ENCODE assay signal across 23 cellular contexts in the genomic region with DNA sequence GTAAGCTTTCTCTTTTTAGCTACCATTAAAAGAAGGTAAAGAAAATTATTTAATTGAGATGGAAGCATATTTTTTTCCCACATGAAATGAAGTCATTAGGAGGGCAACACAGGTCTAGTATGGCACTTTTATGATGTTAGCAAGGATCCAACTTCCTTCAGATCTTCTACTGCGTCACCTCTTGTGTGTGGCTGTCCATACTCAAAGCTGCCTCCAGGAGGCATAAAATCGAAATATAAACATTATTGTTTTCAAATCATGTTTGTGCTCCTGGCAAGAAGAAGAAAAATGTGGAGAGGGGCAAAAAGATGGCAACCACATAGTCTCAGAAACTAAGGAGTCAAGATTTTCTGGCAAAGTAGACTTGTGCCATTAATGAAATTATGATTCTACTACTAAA.
"Had no signal": no experiment of that assay in that cellular context is flagged by ENCODE, and none has a peak within 500 bp of the region (broad histone marks: within the 10 kb centered on the region; RNA-seq: fewer than 3 reads in every experiment).

No MANE protein-coding gene starts in this region.

- H3K4me1 ChIP-seq: left ventricle myocardium inferior, prostate gland, spleen, upper lobe of right lung had no signal

- H3K9me3 ChIP-seq: ovary, prostate gland, upper lobe of right lung had no signal

- DNase-seq: activated CD4-positive, alpha-beta T cell treated with anti-CD3 and anti-CD28 coated beads, Interleukin-2, amount 10 ng/mL, durations not matched to agents 7 days and 5 days; activated CD4-positive, CD25-positive, alpha-beta regulatory T cell treated with anti-CD3 and anti-CD28 coated beads, Interleukin-2, amount 50 U/mL, for 72 hours; activated CD8-positive, alpha-beta memory T cell treated with anti-CD3 and anti-CD28 coated beads, Interleukin-2, amount 10 ng/mL, durations not matched to agents 7 days and 5 days; activated CD8-positive, alpha-beta T cell treated with anti-CD3 and anti-CD28 coated beads for 36 hours; activated effector memory CD4-positive, alpha-beta T cell treated with anti-CD3 and anti-CD28 coated beads, Interleukin-2, amount 50 U/mL, for 16 hours; activated naive CD4-positive, alpha-beta T cell treated with anti-CD3 and anti-CD28 coated beads, Interleukin-2, amount 10 ng/mL, durations not matched to agents 7 days and 5 days; activated T-cell treated with anti-CD3 and anti-CD28 coated beads for 4 hours; effector CD4-positive, alpha-beta T cell; hippocampal formation; kidney glomerular epithelial cell; left ventricle myocardium inferior; mammary epithelial cell; naive thymus-derived CD8-positive, alpha-beta T cell; ovary; spleen; stimulated activated CD4-positive, alpha-beta T cell treated with anti-CD3 and anti-CD28 coated beads, Interleukin-4, amount 100 ng/mL, for 1 hour; stimulated activated naive CD4-positive, alpha-beta T cell treated with Interleukin-2 at 50 U/mL for 16 hours; upper lobe of right lung had no signal

- H3K4me3 Mint-ChIP-seq: activated CD4-positive, alpha-beta T cell treated with anti-CD3 and anti-CD28 coated beads, Interleukin-2, amount 10 ng/mL, durations not matched to agents 7 days and 5 days; activated CD8-positive, alpha-beta memory T cell treated with anti-CD3 and anti-CD28 coated beads, Interleukin-2, amount 10 ng/mL, durations not matched to agents 7 days and 5 days; activated CD8-positive, alpha-beta T cell treated with anti-CD3 and anti-CD28 coated beads for 36 hours; activated naive CD4-positive, alpha-beta T cell treated with anti-CD3 and anti-CD28 coated beads, Interleukin-2, amount 10 ng/mL, durations not matched to agents 7 days and 5 days; dendritic cell treated with granulocyte-macrophage colony-stimulating factor and Interleukin-4, amounts not matched to agents 40 ng/mL and 50 ng/mL, for 4 days; mesothelial cell of epicardium; naive thymus-derived CD8-positive, alpha-beta T cell; T-helper 2 cell treated with Interferon-gamma antibody and Interleukin-4, amounts not matched to agents 5 μg/mL and 100 μg/mL, for 36 hours had no signal

- H3K27me3 Mint-ChIP-seq: activated CD4-positive, alpha-beta T cell treated with anti-CD3 and anti-CD28 coated beads, Interleukin-2, amount 10 ng/mL, durations not matched to agents 7 days and 5 days; activated CD8-positive, alpha-beta memory T cell treated with anti-CD3 and anti-CD28 coated beads, Interleukin-2, amount 10 ng/mL, durations not matched to agents 7 days and 5 days; activated CD8-positive, alpha-beta T cell treated with anti-CD3 and anti-CD28 coated beads for 36 hours; activated naive CD4-positive, alpha-beta T cell treated with anti-CD3 and anti-CD28 coated beads, Interleukin-2, amount 10 ng/mL, durations not matched to agents 7 days and 5 days; dendritic cell treated with granulocyte-macrophage colony-stimulating factor and Interleukin-4, amounts not matched to agents 40 ng/mL and 50 ng/mL, for 4 days; naive thymus-derived CD8-positive, alpha-beta T cell had no signal

- H3K27ac Mint-ChIP-seq: activated CD4-positive, alpha-beta T cell treated with anti-CD3 and anti-CD28 coated beads, Interleukin-2, amount 10 ng/mL, durations not matched to agents 7 days and 5 days; activated CD8-positive, alpha-beta memory T cell treated with anti-CD3 and anti-CD28 coated beads, Interleukin-2, amount 10 ng/mL, durations not matched to agents 7 days and 5 days; activated CD8-positive, alpha-beta T cell treated with anti-CD3 and anti-CD28 coated beads for 36 hours; activated naive CD4-positive, alpha-beta T cell treated with anti-CD3 and anti-CD28 coated beads, Interleukin-2, amount 10 ng/mL, durations not matched to agents 7 days and 5 days; dendritic cell treated with granulocyte-macrophage colony-stimulating factor and Interleukin-4, amounts not matched to agents 40 ng/mL and 50 ng/mL, for 4 days; mesothelial cell of epicardium; naive thymus-derived CD8-positive, alpha-beta T cell; T-helper 2 cell treated with Interferon-gamma antibody and Interleukin-4, amounts not matched to agents 5 μg/mL and 100 μg/mL, for 36 hours had no signal

- H3K36me3 ChIP-seq: left ventricle myocardium inferior, ovary, prostate gland, spleen, upper lobe of right lung had no signal

- H3K27me3 ChIP-seq: ovary, spleen, upper lobe of right lung had no signal

- H3K36me3 Mint-ChIP-seq: activated CD8-positive, alpha-beta memory T cell treated with anti-CD3 and anti-CD28 coated beads, Interleukin-2, amount 10 ng/mL, durations not matched to agents 7 days and 5 days; activated naive CD4-positive, alpha-beta T cell treated with anti-CD3 and anti-CD28 coated beads, Interleukin-2, amount 10 ng/mL, durations not matched to agents 7 days and 5 days; mesothelial cell of epicardium; naive thymus-derived CD8-positive, alpha-beta T cell had no signal

- H3K4me1 Mint-ChIP-seq: activated CD4-positive, alpha-beta T cell treated with anti-CD3 and anti-CD28 coated beads, Interleukin-2, amount 10 ng/mL, durations not matched to agents 7 days and 5 days; activated CD8-positive, alpha-beta memory T cell treated with anti-CD3 and anti-CD28 coated beads, Interleukin-2, amount 10 ng/mL, durations not matched to agents 7 days and 5 days; activated naive CD4-positive, alpha-beta T cell treated with anti-CD3 and anti-CD28 coated beads, Interleukin-2, amount 10 ng/mL, durations not matched to agents 7 days and 5 days; mesothelial cell of epicardium; naive thymus-derived CD8-positive, alpha-beta T cell had no signal

- ATAC-seq: activated CD8-positive, alpha-beta memory T cell treated with anti-CD3 and anti-CD28 coated beads, Interleukin-2, amount 10 ng/mL, durations not matched to agents 7 days and 5 days; activated CD8-positive, alpha-beta T cell treated with anti-CD3 and anti-CD28 coated beads for 36 hours; naive thymus-derived CD8-positive, alpha-beta T cell; upper lobe of right lung had no signal

- H3K4me3 ChIP-seq: left ventricle myocardium inferior, ovary, prostate gland, spleen, upper lobe of right lung had no signal

- H3K9me3 Mint-ChIP-seq: activated CD4-positive, alpha-beta T cell treated with anti-CD3 and anti-CD28 coated beads, Interleukin-2, amount 10 ng/mL, durations not matched to agents 7 days and 5 days; activated naive CD4-positive, alpha-beta T cell treated with anti-CD3 and anti-CD28 coated beads, Interleukin-2, amount 10 ng/mL, durations not matched to agents 7 days and 5 days; dendritic cell treated with granulocyte-macrophage colony-stimulating factor and Interleukin-4, amounts not matched to agents 40 ng/mL and 50 ng/mL, for 4 days had no signal

- H3K27ac ChIP-seq: left ventricle myocardium inferior, ovary, prostate gland, spleen, upper lobe of right lung, VCaP had no signal
